13 cellular contexts compared by ENCODE assay signal in genomic region chr19:15248106-15248505, GRCh38. TPM values are rescaled to one million over a fixed set of nuclear protein-coding genes. Genes with fewer than 3 reads are reported as not detected.
DNase-seq lines count a peak whose midpoint lies in the region; ATAC-seq and TF ChIP-seq lines count a peak whose summit lies in the region.
"Had no signal": no experiment of that assay in that cellular context is flagged by ENCODE, and none has a peak within 500 bp of the region (broad histone marks: within the 10 kb centered on the region; RNA-seq: fewer than 3 reads in every experiment).

No MANE protein-coding gene starts in this region.

- no peak for TF ChIP-seq POLR2A in adrenal gland (IDR thresholded peaks at IDR 0.05)

- TF ChIP-seq CTCF in adrenal gland (IDR thresholded peaks at IDR 0.05) = no peak
- TF ChIP-seq CTCF in type B pancreatic cell (conservative IDR thresholded peaks at IDR 0.05) = no peak

- no peak overlapping the region for H3K27ac Mint-ChIP-seq in type B pancreatic cell

- DNase-seq in adrenal gland (no peak), midbrain (lab: John Stamatoyannopoulos, UW) (no peak), type B pancreatic cell (ENCODE audit: extremely low spot score, unreplicated experiment) (no peak), DMS153 (lab: John Stamatoyannopoulos, UW) (no peak)
- DNase-seq: AML-193, erythroblast, NCI-H2081 treated with DMSO at 0.1 percent for 48 hours, PC-9 had no signal

- ATAC-seq in GM21423 (IDR thresholded peaks at IDR 0.05; ENCODE audit: unreplicated experiment) = no peak

- H3K4me1 Mint-ChIP-seq in type B pancreatic cell (ENCODE audit: unreplicated experiment) = peaks cover 9% of the 10 kb centered on the region

- peaks cover 15% of the 10 kb centered on the region for H3K36me3 Mint-ChIP-seq in type B pancreatic cell

- H3K9ac ChIP-seq in BLaER1 = peak overlapping the region; percentile 75
- H3K9ac ChIP-seq in skeletal muscle satellite cell (ENCODE audit: low read depth, low read length) = peak overlapping the region; percentile 93

- H3K4me1 ChIP-seq in BLaER1 = peaks cover 94% of the 10 kb centered on the region
- peaks cover 42 to 61% of the 10 kb centered on the region in 2 donors for H3K4me1 ChIP-seq in adrenal gland (replicated peaks in 1 of 2)
- H3K4me1 ChIP-seq in skeletal muscle satellite cell (ENCODE audit: control insufficient read depth, insufficient read depth, low read length) = peaks cover 61% of the 10 kb centered on the region

- H3K9me3 Mint-ChIP-seq in type B pancreatic cell = no peaks in the 10 kb centered on the region

- intact Hi-C loops in adrenal gland (cut with DNase I) = no loop called here

- H3K9me3 ChIP-seq in BLaER1 = no peaks in the 10 kb centered on the region
- no peaks in the 10 kb centered on the region for H3K9me3 ChIP-seq in adrenal gland (replicated peaks in 1 of 3)
- no peaks in the 10 kb centered on the region for H3K9me3 ChIP-seq in skeletal muscle satellite cell (replicated peaks; ENCODE audit: low read length)

- H3K27me3 Mint-ChIP-seq in type B pancreatic cell = no peaks in the 10 kb centered on the region

- H3K27me3 ChIP-seq in BLaER1 = no peaks in the 10 kb centered on the region
- H3K27me3 ChIP-seq in adrenal gland = no peaks in the 10 kb centered on the region
- no peaks in the 10 kb centered on the region for H3K27me3 ChIP-seq in layer of hippocampus (ENCODE audit: control insufficient read depth, insufficient read depth, low read length)
- H3K27me3 ChIP-seq in skeletal muscle satellite cell (ENCODE audit: control insufficient read depth, insufficient read depth, low read length) = no peaks in the 10 kb centered on the region

- peaks cover 87% of the 10 kb centered on the region for H3K36me3 ChIP-seq in BLaER1
- H3K36me3 ChIP-seq in adrenal gland (replicated peaks in 1 of 2) = peaks cover 0 to 61% of the 10 kb centered on the region in 2 donors
- peaks cover 61% of the 10 kb centered on the region for H3K36me3 ChIP-seq in skeletal muscle satellite cell (ENCODE audit: insufficient read depth, low read length)

- H3K27ac ChIP-seq in BLaER1 (peak overlapping the region; percentile 80), adrenal gland (peak overlapping the region; percentile 38 to 96 (median 83)), layer of hippocampus (ENCODE audit: low read depth, low read length) (peak overlapping the region; percentile 59)
- H3K27ac ChIP-seq: PC-9 had no signal

- H3K4me2 ChIP-seq in BLaER1 (peak overlapping the region; percentile 96), skeletal muscle satellite cell (ENCODE audit: low read length) (no peak overlapping the region)
- H3K4me2 ChIP-seq: PC-9 had no signal

- H3K4me3 Mint-ChIP-seq in type B pancreatic cell = no peak overlapping the region

- H4K20me1 ChIP-seq in BLaER1 = peaks cover 94% of the 10 kb centered on the region

- H3K4me3 ChIP-seq in BLaER1 (peak overlapping the region; percentile 32; the same call in 1 of the 2 replicates), adrenal gland (no peak overlapping the region), skeletal muscle satellite cell (ENCODE audit: low read length) (peak overlapping the region; percentile 11)
- H3K4me3 ChIP-seq: PC-9 had no signal

- 64 to 78% (median 75%) methylated on average over 5 of the region's 5 CpGs for WGBS in adrenal gland, 4 donors

RNA-seq across cellular contexts. Expression of gene EPHX3, which starts 15.9 kb away (rescaled TPM):
- 1 to 10 TPM in 1 of 8 donors, under 1 TPM in 5, not detected in 2; 0.43 to 7.5 (median 0.62) TPM for total RNA-seq in adrenal gland
- polyA plus RNA-seq in adrenal gland = under 1 TPM; 0.24 to 0.44 (median 0.31) TPM
- total RNA-seq in skeletal muscle satellite cell (2012; rRNA removed) = under 0.01 TPM in 1 of 2 replicates, not detected in the other
- total RNA-seq in type B pancreatic cell (ENCODE audit: low replicate concordance) = 5.1 and 9.4 TPM in 2 replicates
- total RNA-seq: G401 had no signal

RNA-seq across cellular contexts. Expression of gene NOTCH3, which starts 47.3 kb away (rescaled TPM):
- total RNA-seq in adrenal gland (10 to 100 TPM in 7 of 8 donors, 1 to 10 TPM in 1; 8.3 to 39.3 (median 17.7) TPM), type B pancreatic cell (ENCODE audit: low replicate concordance) (119 and 139 TPM in 2 replicates)
- polyA plus RNA-seq in adrenal gland = 1 to 10 TPM; 3.7 to 8.9 (median 6.2) TPM
- 40.3 and 65.3 TPM in 2 replicates for total RNA-seq in skeletal muscle satellite cell (2012; rRNA removed)

Comparison
In these comparisons a context has a peak if more than half of its experiments do, and no peak if none do; other contexts are left out.
1. H3K4me3 ChIP-seq: peak in BLaER1 (single experiment) and skeletal muscle satellite cell (single experiment); none in adrenal gland (0 of 4).
2. Peak in every context shown above with its lines, with median percentiles within 50 percentile points of each other: H3K27ac ChIP-seq.